In genomic region chr14:36827861-36828260, GRCh38 we compare ENCODE assay signal across 25 cellular contexts.
"Had no signal": no experiment of that assay in that cellular context is flagged by ENCODE, and none has a peak within 500 bp of the region (broad histone marks: within the 10 kb centered on the region; RNA-seq: fewer than 3 reads in every experiment).

No MANE protein-coding gene starts in this region.

- H3K27me3 Mint-ChIP-seq: activated CD4-positive, alpha-beta memory T cell treated with anti-CD3 and anti-CD28 coated beads, Interleukin-2, amount 10 ng/mL, durations not matched to agents 7 days and 5 days; activated naive CD8-positive, alpha-beta T cell; activated T-helper 17 cell treated with anti-CD3 and anti-CD28 coated beads, Interleukin-2, amount 50 U/mL, for 72 hours had no signal

- H3K27ac ChIP-seq: brain microvascular endothelial cell, RWPE1 had no signal

- H3K4me1 Mint-ChIP-seq: activated CD4-positive, alpha-beta memory T cell treated with anti-CD3 and anti-CD28 coated beads, Interleukin-2, amount 10 ng/mL, durations not matched to agents 7 days and 5 days; activated T-helper 17 cell treated with anti-CD3 and anti-CD28 coated beads, Interleukin-2, amount 50 U/mL, for 72 hours had no signal

- H3K9me3 Mint-ChIP-seq: activated CD4-positive, alpha-beta memory T cell treated with anti-CD3 and anti-CD28 coated beads, Interleukin-2, amount 10 ng/mL, durations not matched to agents 7 days and 5 days; activated naive CD4-positive, alpha-beta T cell treated with anti-CD3 and anti-CD28 coated beads for 36 hours; activated T-helper 17 cell treated with anti-CD3 and anti-CD28 coated beads, Interleukin-2, amount 50 U/mL, for 72 hours had no signal

- H3K27me3 ChIP-seq: brain microvascular endothelial cell had no signal

- ATAC-seq: activated T-helper 17 cell treated with anti-CD3 and anti-CD28 coated beads, Interleukin-2, amount 50 U/mL, for 72 hours; Panc1 had no signal

- H3K4me3 Mint-ChIP-seq: activated CD4-positive, alpha-beta memory T cell treated with anti-CD3 and anti-CD28 coated beads, Interleukin-2, amount 10 ng/mL, durations not matched to agents 7 days and 5 days; activated naive CD4-positive, alpha-beta T cell treated with anti-CD3 and anti-CD28 coated beads for 36 hours; activated naive CD8-positive, alpha-beta T cell; activated T-helper 17 cell treated with anti-CD3 and anti-CD28 coated beads, Interleukin-2, amount 50 U/mL, for 72 hours; T-helper 1 cell treated with Interleukin-12 subunit alpha and Interleukin-12 subunit beta and Interleukin-4 antibody, amounts not matched to agents 30 μg/mL and 1 μg/mL, for 36 hours had no signal

- H3K36me3 ChIP-seq: brain microvascular endothelial cell had no signal

- H3K27ac Mint-ChIP-seq: activated CD4-positive, alpha-beta memory T cell treated with anti-CD3 and anti-CD28 coated beads, Interleukin-2, amount 10 ng/mL, durations not matched to agents 7 days and 5 days; activated naive CD4-positive, alpha-beta T cell treated with anti-CD3 and anti-CD28 coated beads for 36 hours; activated naive CD8-positive, alpha-beta T cell; activated T-helper 17 cell treated with anti-CD3 and anti-CD28 coated beads, Interleukin-2, amount 50 U/mL, for 72 hours; T-helper 1 cell treated with Interleukin-12 subunit alpha and Interleukin-12 subunit beta and Interleukin-4 antibody, amounts not matched to agents 30 μg/mL and 1 μg/mL, for 36 hours had no signal

- DNase-seq: activated CD4-positive, alpha-beta memory T cell treated with anti-CD3 and anti-CD28 coated beads, Interleukin-2, amount 10 ng/mL, durations not matched to agents 7 days and 5 days; activated CD4-positive, alpha-beta T cell treated with anti-CD3 and anti-CD28 coated beads, Interleukin-2, amount 50 U/mL, for 1 hour; activated CD4-positive, CD25-positive, alpha-beta regulatory T cell; activated gamma-delta T cell; activated naive CD4-positive, alpha-beta T cell treated with anti-CD3 and anti-CD28 coated beads for 36 hours; activated T-cell treated with anti-CD3 and anti-CD28 coated beads for 4 hours; activated T-cell treated with anti-CD3 and anti-CD28 coated beads, Interleukin-2, amount 50 U/mL, for 48 hours; amygdala; brain microvascular endothelial cell; caudate nucleus; KG1; NCI-H1105 treated with DMSO at 0.1 percent for 48 hours; NCI-H1436 treated with DMSO at 0.1 percent for 48 hours; NCI-H187; NCI-H2081; NCI-H510A treated with DMSO at 0.1 percent for 48 hours; NCI-H69; NK-92 treated with Interleukin-12 subunit alpha and Interleukin-12 subunit beta, amount 100 ng/mL, for 24 hours; OCI-M1; Right ventricle myocardium superior had no signal

- H3K36me3 Mint-ChIP-seq: activated naive CD8-positive, alpha-beta T cell had no signal
